Comparison of ENCODE assay signal across 12 cellular contexts in the genomic region with DNA sequence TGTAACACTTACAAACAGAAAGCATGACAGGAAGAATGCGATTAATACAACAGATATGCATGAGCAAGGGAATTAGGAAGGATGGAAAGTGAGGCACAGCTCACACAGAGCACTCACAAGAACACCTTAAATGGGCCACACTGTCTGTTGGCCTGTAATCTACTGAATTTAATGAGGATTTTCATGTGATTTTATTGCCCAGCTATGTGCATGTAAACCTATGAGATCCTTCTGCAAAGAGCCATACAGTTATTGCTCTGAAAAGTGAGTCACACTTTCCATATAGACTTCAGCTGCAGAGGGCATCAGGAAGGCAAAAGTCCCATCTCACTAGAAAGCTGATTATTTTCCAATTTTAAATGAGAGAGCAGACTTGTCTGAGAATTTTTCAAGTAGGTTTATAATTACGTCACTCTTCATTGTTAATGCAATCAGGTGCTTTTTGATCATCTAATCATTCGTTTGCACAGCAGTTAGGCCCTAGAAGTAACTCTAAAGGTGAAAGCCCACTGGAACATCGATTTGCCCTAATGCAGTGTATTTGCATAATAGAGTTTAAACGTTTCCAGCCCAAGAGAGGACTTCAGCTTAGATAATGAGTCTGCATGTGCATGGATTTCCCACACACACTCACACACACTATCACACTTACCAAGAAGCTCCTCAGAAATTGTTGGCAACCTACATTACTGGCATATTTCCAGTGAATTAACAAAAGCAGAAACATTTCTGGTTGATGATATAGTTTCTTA.
DNase-seq lines count a peak whose midpoint lies in the region; ATAC-seq, FAIRE-seq and TF ChIP-seq lines count a peak whose summit lies in the region.
"Had no signal": no experiment of that assay in that cellular context is flagged by ENCODE, and none has a peak within 500 bp of the region (broad histone marks: within the 10 kb centered on the region; RNA-seq: fewer than 3 reads in every experiment).

No MANE protein-coding gene starts in this region.

- H3K79me2 ChIP-seq in HepG2 (ENCODE audit: insufficient read depth, low read length), result no peaks in the 10 kb centered on the region
- H3K79me2 ChIP-seq in smooth muscle cell (ENCODE audit: low read depth), result no peaks in the 10 kb centered on the region

- no peak for ATAC-seq in HepG2
- ATAC-seq in right lobe of liver, result no peak
- peak; percentile 85 for ATAC-seq in SK-N-SH treated with all-trans-retinoic acid at 6 μM for 48 hours
- no peak for ATAC-seq in GM18517 (IDR thresholded peaks at IDR 0.05; ENCODE audit: unreplicated experiment)

- H2AFZ ChIP-seq in HepG2 (ENCODE audit: low read length), result no peak overlapping the region
- peak overlapping the region; percentile 33 for H2AFZ ChIP-seq in smooth muscle cell (ENCODE audit: low read depth)

- H3K9me3 ChIP-seq in HepG2 (ENCODE audit: low read length), result no peaks in the 10 kb centered on the region
- H3K9me3 ChIP-seq in right lobe of liver, result no peaks in the 10 kb centered on the region
- no peaks in the 10 kb centered on the region for H3K9me3 ChIP-seq in smooth muscle cell (replicated peaks; ENCODE audit: low read depth)
- no peaks in the 10 kb centered on the region for H3K9me3 ChIP-seq in prostate gland
- H3K9me3 ChIP-seq: MG63 had no signal

- CTCF ChIA-PET in HepG2 (lab: Yijun Ruan, JAX; ENCODE audit: low intra/inter-chr PET ratio, low total read pairs), result no interaction called here

- peaks cover 5% of the 10 kb centered on the region for H3F3A ChIP-seq in smooth muscle cell (ENCODE audit: low read depth)

- no peaks in the 10 kb centered on the region for H3K36me3 ChIP-seq in HepG2 (replicated peaks in 1 of 2; ENCODE audit: control insufficient read depth in 1 of 2, insufficient read depth in 2 of 2, low read length in 2 of 2)
- H3K36me3 ChIP-seq in right lobe of liver, result no peaks in the 10 kb centered on the region
- no peaks in the 10 kb centered on the region for H3K36me3 ChIP-seq in smooth muscle cell (ENCODE audit: low read depth)
- no peaks in the 10 kb centered on the region for H3K36me3 ChIP-seq in prostate gland
- H3K36me3 ChIP-seq: brain microvascular endothelial cell, MG63 had no signal

- H3K27me3 ChIP-seq in HepG2 (ENCODE audit: control insufficient read depth in 1 of 2, insufficient read depth in 2 of 2, low read length in 2 of 2) (no peaks in the 10 kb centered on the region), right lobe of liver (no peaks in the 10 kb centered on the region), smooth muscle cell (ENCODE audit: low read depth) (no peaks in the 10 kb centered on the region), prostate gland (replicated peaks; ENCODE audit: insufficient read depth) (no peaks in the 10 kb centered on the region)
- H3K27me3 ChIP-seq: brain microvascular endothelial cell, MG63 had no signal

- TF ChIP-seq CTCF in HepG2 (CRISPR knock-in tag; IDR thresholded peaks at IDR 0.05) (no peak), right lobe of liver (IDR thresholded peaks at IDR 0.05) (no peak), smooth muscle cell (IDR thresholded peaks at IDR 0.05; ENCODE audit: borderline replicate concordance, insufficient read depth, poor library complexity, severe bottlenecking) (no peak), prostate gland (IDR thresholded peaks at IDR 0.05) (no peak)

- H4K20me1 ChIP-seq in HepG2 (ENCODE audit: insufficient read depth, low read length), result no peaks in the 10 kb centered on the region
- no peaks in the 10 kb centered on the region for H4K20me1 ChIP-seq in smooth muscle cell (ENCODE audit: low read depth)

- intact Hi-C loops in HepG2 (cut with micrococcal nuclease; ENCODE audit: unreplicated experiment) (no loop called here), right lobe of liver (cut with DNase I) (no loop called here), prostate gland (cut with DNase I) (no loop called here)

- no peak for FAIRE-seq in HepG2 (lab: Jason Lieb, UNC)

- DNase-seq in HepG2 (ENCODE audit: low spot score), result no peak
- no peak for DNase-seq in right lobe of liver
- DNase-seq in fibroblast of peridontal ligament (ENCODE audit: extremely low read depth), result peak; percentile 65
- DNase-seq in smooth muscle cell (lab: John Stamatoyannopoulos, UW; ENCODE audit: unreplicated experiment), result no peak
- no peak for DNase-seq in activated CD4-positive, CD25-positive, alpha-beta regulatory T cell treated with anti-CD3 and anti-CD28 coated beads, Interleukin-2, amount 50 U/mL, for 72 hours
- no peak for DNase-seq in prostate gland (ENCODE audit: low spot score)
- DNase-seq: brain microvascular endothelial cell; effector CD8-positive, alpha-beta T cell; glutamatergic neuron; MG63 had no signal

- no peak for TF ChIP-seq EP300 in HepG2 (IDR thresholded peaks at IDR 0.05; ENCODE audit: low read depth in 2 of 2, low read length in 2 of 2)
- no peak for TF ChIP-seq EP300 in HepG2 (CRISPR knock-in tag; IDR thresholded peaks at IDR 0.05; ENCODE audit: borderline replicate concordance)

- H3K4me1 ChIP-seq in HepG2 (ENCODE audit: insufficient read depth, low read length) (no peaks in the 10 kb centered on the region), right lobe of liver (no peaks in the 10 kb centered on the region), smooth muscle cell (ENCODE audit: low read depth) (no peaks in the 10 kb centered on the region), prostate gland (replicated peaks) (no peaks in the 10 kb centered on the region)

- H3K4me2 ChIP-seq in HepG2 (ENCODE audit: low read depth, low read length), result no peak overlapping the region
- H3K4me2 ChIP-seq in smooth muscle cell, result peak overlapping the region; percentile 30

- POLR2A ChIA-PET in HepG2 (lab: Yijun Ruan, JAX), result no interaction called here

- TF ChIP-seq RAD21 in HepG2 (CRISPR knock-in tag; IDR thresholded peaks at IDR 0.05), result no peak

- BruUV-seq in HepG2 (replicated peaks; lab: Mats Ljungman, UMichigan), result no TSS peak

- WGBS in HepG2 (ENCODE audit: low lambda C conversion rate), result 0% methylated on average over 5 of the region's 5 CpGs
- 35% methylated on average over 5 of the region's 5 CpGs for WGBS in right lobe of liver (ENCODE audit: insufficient coverage, low coverage, low lambda C conversion rate, missing lambda C conversion rate)
- 70% methylated on average over 5 of the region's 5 CpGs for WGBS in smooth muscle cell (ENCODE audit: low lambda C conversion rate)
- WGBS in prostate gland, result 53% methylated on average over 5 of the region's 5 CpGs

- H3K4me3 ChIP-seq in HepG2 (replicated peaks in 1 of 3; ENCODE audit: insufficient read depth in 1 of 3, low read depth in 2 of 3, low read length in 3 of 3), result no peak overlapping the region
- no peak overlapping the region for H3K4me3 ChIP-seq in right lobe of liver
- no peak overlapping the region for H3K4me3 ChIP-seq in smooth muscle cell
- no peak overlapping the region for H3K4me3 ChIP-seq in prostate gland
- H3K4me3 ChIP-seq: MG63 had no signal

- no peak overlapping the region for H3K9ac ChIP-seq in HepG2 (ENCODE audit: insufficient read depth, low read depth, low read length)
- no peak overlapping the region for H3K9ac ChIP-seq in smooth muscle cell (ENCODE audit: low read depth)

- TF ChIP-seq POLR2A in HepG2 (IDR thresholded peaks at IDR 0.05; ENCODE audit: insufficient read depth in 1 of 2, low read depth in 2 of 2, low read length in 2 of 2) (no peak), right lobe of liver (IDR thresholded peaks at IDR 0.05) (no peak), prostate gland (IDR thresholded peaks at IDR 0.05) (no peak)

- in situ Hi-C loops in HepG2 (cut with HindIII; ENCODE audit: extremely low pct_ligation_motif_present, low pct_unique_long_range_greater_than_20kb), result no loop called here

- H3K27ac ChIP-seq in HepG2 (ENCODE audit: extremely low read length, insufficient read depth, low read length) (no peak overlapping the region), right lobe of liver (no peak overlapping the region), smooth muscle cell (ENCODE audit: low read depth) (peak overlapping the region; percentile 48), prostate gland (no peak overlapping the region)
- H3K27ac ChIP-seq: brain microvascular endothelial cell had no signal

TF ChIP-seq in HepG2, 621 proteins besides CTCF, POLR2A, EP300 and RAD21:
- TF ChIP-seq ZNF589 (CRISPR knock-in tag; conservative IDR thresholded peaks at IDR 0.05) (no peak), CREB1 (IDR thresholded peaks at IDR 0.05) (peak; percentile 37; the same call in 1 of the 2 replicates), CREB1 (CRISPR knock-in tag; IDR thresholded peaks at IDR 0.05) (no peak), ATF7 (IDR thresholded peaks at IDR 0.05) (peak; percentile 62), ATF7 (CRISPR knock-in tag; IDR thresholded peaks at IDR 0.05) (no peak)
TF ChIP-seq in HepG2: peak in this region for 2.

TF ChIP-seq in SK-N-SH treated with all-trans-retinoic acid at 6 μM for 48 hours, 23 proteins besides CTCF, POLR2A, EP300 and RAD21:
- TF ChIP-seq TOX (CRISPR knock-in tag; IDR thresholded peaks at IDR 0.05; ENCODE audit: borderline replicate concordance), result no peak
- no peak for TF ChIP-seq ZNF70 (CRISPR knock-in tag; IDR thresholded peaks at IDR 0.05)
- TF ChIP-seq, protein P1, sequence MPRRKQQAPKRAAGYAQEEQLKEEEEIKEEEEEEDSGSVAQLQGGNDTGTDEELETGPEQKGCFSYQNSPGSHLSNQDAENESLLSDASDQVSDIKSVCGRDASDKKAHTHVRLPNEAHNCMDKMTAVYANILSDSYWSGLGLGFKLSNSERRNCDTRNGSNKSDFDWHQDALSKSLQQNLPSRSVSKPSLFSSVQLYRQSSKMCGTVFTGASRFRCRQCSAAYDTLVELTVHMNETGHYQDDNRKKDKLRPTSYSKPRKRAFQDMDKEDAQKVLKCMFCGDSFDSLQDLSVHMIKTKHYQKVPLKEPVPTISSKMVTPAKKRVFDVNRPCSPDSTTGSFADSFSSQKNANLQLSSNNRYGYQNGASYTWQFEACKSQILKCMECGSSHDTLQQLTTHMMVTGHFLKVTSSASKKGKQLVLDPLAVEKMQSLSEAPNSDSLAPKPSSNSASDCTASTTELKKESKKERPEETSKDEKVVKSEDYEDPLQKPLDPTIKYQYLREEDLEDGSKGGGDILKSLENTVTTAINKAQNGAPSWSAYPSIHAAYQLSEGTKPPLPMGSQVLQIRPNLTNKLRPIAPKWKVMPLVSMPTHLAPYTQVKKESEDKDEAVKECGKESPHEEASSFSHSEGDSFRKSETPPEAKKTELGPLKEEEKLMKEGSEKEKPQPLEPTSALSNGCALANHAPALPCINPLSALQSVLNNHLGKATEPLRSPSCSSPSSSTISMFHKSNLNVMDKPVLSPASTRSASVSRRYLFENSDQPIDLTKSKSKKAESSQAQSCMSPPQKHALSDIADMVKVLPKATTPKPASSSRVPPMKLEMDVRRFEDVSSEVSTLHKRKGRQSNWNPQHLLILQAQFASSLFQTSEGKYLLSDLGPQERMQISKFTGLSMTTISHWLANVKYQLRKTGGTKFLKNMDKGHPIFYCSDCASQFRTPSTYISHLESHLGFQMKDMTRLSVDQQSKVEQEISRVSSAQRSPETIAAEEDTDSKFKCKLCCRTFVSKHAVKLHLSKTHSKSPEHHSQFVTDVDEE (CRISPR knock-in tag; IDR thresholded peaks at IDR 0.05), result no peak
- no peak for TF ChIP-seq ARNTL (CRISPR knock-in tag; IDR thresholded peaks at IDR 0.05; ENCODE audit: borderline replicate concordance, low read depth)
